Comparison of ENCODE assay signal across 24 cellular contexts in genomic region chr17:9677411-9677810, GRCh38. TPM values are rescaled to one million over a fixed set of nuclear protein-coding genes. Genes with fewer than 3 reads are reported as not detected.
DNase-seq lines count a peak whose midpoint lies in the region; ATAC-seq and TF ChIP-seq lines count a peak whose summit lies in the region.
"Had no signal": no experiment of that assay in that cellular context is flagged by ENCODE, and none has a peak within 500 bp of the region (broad histone marks: within the 10 kb centered on the region; RNA-seq: fewer than 3 reads in every experiment).

No MANE protein-coding gene starts in this region.

- H4K12ac ChIP-seq in trophoblast cell (ENCODE audit: low read depth, low read length), result peak overlapping the region; percentile 39

- ATAC-seq in PC-3, result peak; percentile 61
- ATAC-seq in GM18519 (IDR thresholded peaks at IDR 0.05; ENCODE audit: low FRiP score, unreplicated experiment), result no peak
- ATAC-seq: heart left ventricle, K562, T-cell had no signal

- no peaks in the 10 kb centered on the region for H3K9me2 ChIP-seq in PC-3 (replicated peaks; ENCODE audit: low read length)

- H2BK120ac ChIP-seq in trophoblast cell (ENCODE audit: insufficient read depth, low read length, poor library complexity), result peak overlapping the region; percentile 71

- no peaks in the 10 kb centered on the region for H4K20me1 ChIP-seq in PC-3 (ENCODE audit: low read length)

- 0 out of 2 replicates have a peak, but pooled peaks cover 7% of the 10 kb centered on the region for H3K9me3 ChIP-seq in PC-3 (ENCODE audit: low read length)
- H3K9me3 ChIP-seq in endodermal cell (ENCODE audit: control insufficient read depth, low read length), result peaks cover 20% of the 10 kb centered on the region
- H3K9me3 ChIP-seq in trophoblast cell (ENCODE audit: insufficient read depth, low read depth, low read length), result peaks cover 2% of the 10 kb centered on the region
- H3K9me3 ChIP-seq: prostate gland had no signal

- peaks cover 17% of the 10 kb centered on the region for H3K36me3 ChIP-seq in PC-3 (ENCODE audit: low read depth, low read length)
- H3K36me3 ChIP-seq in endodermal cell (ENCODE audit: control insufficient read depth, insufficient read depth, low read length), result peaks cover 25% of the 10 kb centered on the region
- peaks cover 12 to 21% of the 10 kb centered on the region in 2 experiments for H3K36me3 ChIP-seq in trophoblast cell (ENCODE audit: control insufficient read depth in 1 of 2, insufficient read depth in 2 of 2, low read length in 2 of 2)
- H3K36me3 ChIP-seq: heart left ventricle, prostate gland had no signal

- peak overlapping the region; percentile 59 for H3K18ac ChIP-seq in trophoblast cell (ENCODE audit: low read length)

- 89 to 96% methylated on average over 6 to 7 of the region's 7 CpGs for WGBS in endodermal cell (ENCODE audit: insufficient coverage in 1 of 2, insufficient read length in 1 of 2), 2 experiments
- WGBS in trophoblast cell (ENCODE audit: extremely low coverage, insufficient coverage, insufficient read length), result no CpG with 5 or more reads among the region's 7 CpGs

- peak overlapping the region; percentile 68 for H3K9ac ChIP-seq in PC-3 (ENCODE audit: low read length)
- H3K9ac ChIP-seq in endodermal cell (ENCODE audit: extremely low read depth, low read length, poor library complexity, severe bottlenecking), result no peak overlapping the region
- H3K9ac ChIP-seq in trophoblast cell (ENCODE audit: low read length), result no peak overlapping the region
- H3K9ac ChIP-seq: GM23248 had no signal

- peak overlapping the region; percentile 89 for H2BK12ac ChIP-seq in trophoblast cell (ENCODE audit: low read length)

- peaks cover 17% of the 10 kb centered on the region for H3K79me1 ChIP-seq in trophoblast cell (ENCODE audit: low read length)

- H3K27me3 Mint-ChIP-seq in endodermal cell (ENCODE audit: insufficient read depth), result no peaks in the 10 kb centered on the region
- H3K27me3 Mint-ChIP-seq: dendritic cell treated with granulocyte-macrophage colony-stimulating factor and Interleukin-4, amounts not matched to agents 40 ng/mL and 50 ng/mL, for 4 days; naive B cell had no signal

- intact Hi-C loops in PC-3 (cut with micrococcal nuclease), result loop anchor here (1.0 to 2.0 kb wide), 2 partner anchors 29 to 33 kb away; partner anchors contain the start of gene USP43

- H3K4ac ChIP-seq in trophoblast cell (ENCODE audit: low read depth, low read length), result peak overlapping the region; percentile 70

- TF ChIP-seq CTCF in PC-3 (conservative IDR thresholded peaks at IDR 0.05; ENCODE audit: low read depth, low read length) (no peak), endodermal cell (conservative IDR thresholded peaks at IDR 0.05) (no peak)

- no peaks in the 10 kb centered on the region for H3K79me2 ChIP-seq in PC-3 (ENCODE audit: low read length)
- no peaks in the 10 kb centered on the region for H3K79me2 ChIP-seq in trophoblast cell (ENCODE audit: control insufficient read depth, insufficient read depth, low read length, poor library complexity)

- peaks cover 14% of the 10 kb centered on the region for H3K9me3 Mint-ChIP-seq in endodermal cell

- POLR2A ChIA-PET in PC-3 (lab: Charles Lee; ENCODE audit: unreplicated experiment), result no interaction called here

- peaks cover 6% of the 10 kb centered on the region for H3F3A ChIP-seq in PC-3 (ENCODE audit: low read length, unreplicated experiment)

- no peaks in the 10 kb centered on the region for H3K27me3 ChIP-seq in PC-3 (ENCODE audit: low read length)
- H3K27me3 ChIP-seq in endodermal cell (ENCODE audit: control insufficient read depth, insufficient read depth, low read length, poor library complexity, severe bottlenecking), result no peaks in the 10 kb centered on the region
- no peaks in the 10 kb centered on the region for H3K27me3 ChIP-seq in trophoblast cell (ENCODE audit: insufficient read depth, low read length)
- H3K27me3 ChIP-seq: heart left ventricle had no signal

- peak overlapping the region; percentile 75 for H4K8ac ChIP-seq in trophoblast cell (ENCODE audit: low read depth, low read length)

- H4K91ac ChIP-seq in trophoblast cell (ENCODE audit: low read depth, low read length), result peak overlapping the region; percentile 88

- H3K4me3 Mint-ChIP-seq in endodermal cell, result no peak overlapping the region
- H3K4me3 Mint-ChIP-seq: activated CD8-positive, alpha-beta T cell treated with anti-CD3 and anti-CD28 coated beads for 36 hours; activated naive CD4-positive, alpha-beta T cell treated with anti-CD3 and anti-CD28 coated beads, Interleukin-2, amount 10 ng/mL, durations not matched to agents 7 days and 5 days; activated T-cell treated with anti-CD3 and anti-CD28 coated beads, Interleukin-2, amount 50 U/mL, for 4 hours; CD8-positive, alpha-beta memory T cell; dendritic cell treated with granulocyte-macrophage colony-stimulating factor and Interleukin-4, amounts not matched to agents 40 ng/mL and 50 ng/mL, for 4 days; naive B cell; T-cell had no signal

- no peaks in the 10 kb centered on the region for H3K4me1 Mint-ChIP-seq in endodermal cell
- H3K4me1 Mint-ChIP-seq: activated naive CD4-positive, alpha-beta T cell treated with anti-CD3 and anti-CD28 coated beads, Interleukin-2, amount 10 ng/mL, durations not matched to agents 7 days and 5 days; CD8-positive, alpha-beta memory T cell; naive B cell; T-cell had no signal

- no peak overlapping the region for H3K27ac Mint-ChIP-seq in endodermal cell
- H3K27ac Mint-ChIP-seq: activated CD8-positive, alpha-beta T cell treated with anti-CD3 and anti-CD28 coated beads for 36 hours; activated naive CD4-positive, alpha-beta T cell treated with anti-CD3 and anti-CD28 coated beads, Interleukin-2, amount 10 ng/mL, durations not matched to agents 7 days and 5 days; CD8-positive, alpha-beta memory T cell; dendritic cell treated with granulocyte-macrophage colony-stimulating factor and Interleukin-4, amounts not matched to agents 40 ng/mL and 50 ng/mL, for 4 days; naive B cell; T-cell had no signal

- peaks cover 19% of the 10 kb centered on the region for H3K4me1 ChIP-seq in PC-3 (ENCODE audit: insufficient read depth, low read length)
- no peaks in the 10 kb centered on the region for H3K4me1 ChIP-seq in endodermal cell (ENCODE audit: control insufficient read depth, insufficient read depth, low read length)
- peaks cover 8 to 15% of the 10 kb centered on the region in 2 experiments for H3K4me1 ChIP-seq in trophoblast cell (ENCODE audit: control insufficient read depth in 1 of 2, insufficient read depth in 2 of 2, low read length in 2 of 2)
- H3K4me1 ChIP-seq: heart left ventricle had no signal

- H2AFZ ChIP-seq in PC-3 (ENCODE audit: low read length) (0 out of 2 replicates have a peak overlapping the region, but pooled peaks have one; percentile 18), trophoblast cell (ENCODE audit: insufficient read depth, low read length, poor library complexity) (no peak overlapping the region)
- H2AFZ ChIP-seq: GM23248 had no signal

- H2BK5ac ChIP-seq in trophoblast cell (ENCODE audit: low read depth, low read length, poor library complexity), result peak overlapping the region; percentile 57

- H3K23ac ChIP-seq in trophoblast cell (ENCODE audit: low read length), result no peak overlapping the region

- H3K4me2 ChIP-seq in PC-3 (ENCODE audit: low read length), result peak overlapping the region; percentile 79
- H3K4me2 ChIP-seq in trophoblast cell (ENCODE audit: low read length), result no peak overlapping the region

- H3K14ac ChIP-seq in trophoblast cell (ENCODE audit: low read length), result peak overlapping the region; percentile 48

- CTCF ChIA-PET in PC-3 (lab: Charles Lee), result no interaction called here

- peak overlapping the region; percentile 26; the same call in 1 of the 2 replicates for H3K4me3 ChIP-seq in PC-3 (ENCODE audit: low read length)
- no peak overlapping the region for H3K4me3 ChIP-seq in endodermal cell (ENCODE audit: low read length)
- H3K4me3 ChIP-seq in trophoblast cell (ENCODE audit: low read depth, low read length), result no peak overlapping the region
- H3K4me3 ChIP-seq: GM23248, heart left ventricle, K562, prostate gland had no signal

- H3K27ac ChIP-seq in PC-3 (ENCODE audit: low read length) (peak overlapping the region; percentile 94), endodermal cell (ENCODE audit: low read depth, low read length) (no peak overlapping the region), trophoblast cell (ENCODE audit: low read depth, low read length) (peak overlapping the region; percentile 66)
- H3K27ac ChIP-seq: GM23248, heart left ventricle, prostate gland had no signal

- BruUV-seq in PC-3 (replicated peaks; lab: Mats Ljungman, UMichigan), result no TSS peak

- H3K36me3 Mint-ChIP-seq in endodermal cell (ENCODE audit: low read depth), result peaks cover 55% of the 10 kb centered on the region
- H3K36me3 Mint-ChIP-seq: activated naive CD4-positive, alpha-beta T cell treated with anti-CD3 and anti-CD28 coated beads, Interleukin-2, amount 10 ng/mL, durations not matched to agents 7 days and 5 days; naive B cell had no signal

- DNase-seq in activated CD8-positive, alpha-beta memory T cell treated with anti-CD3 and anti-CD28 coated beads, Interleukin-2, amount 50 U/mL, for 48 hours, result peak; percentile 37
- DNase-seq in activated CD8-positive, alpha-beta memory T cell treated with anti-CD3 and anti-CD28 coated beads for 24 hours, result no peak
- peak; percentile 45 for DNase-seq in PC-3
- peak; percentile 53 for DNase-seq in endodermal cell
- DNase-seq in trophoblast cell, result peak; percentile 91 to 94
- no peak for DNase-seq in NK-92 (lab: John Stamatoyannopoulos, UW; ENCODE audit: unreplicated experiment)
- no peak for DNase-seq in NCI-H446 treated with DMSO at 0.1 percent for 48 hours (lab: John Stamatoyannopoulos, UW)
- DNase-seq: activated naive CD4-positive, alpha-beta T cell treated with anti-CD3 and anti-CD28 coated beads, Interleukin-2, amount 10 ng/mL, durations not matched to agents 7 days and 5 days; activated T-cell treated with anti-CD3 and anti-CD28 coated beads, Interleukin-2, amount 50 U/mL, for 4 hours; CD8-positive, alpha-beta memory T cell; heart left ventricle; left colon; naive B cell; NCI-H187 treated with DMSO at 0.1 percent for 48 hours; NCI-H748 treated with DMSO at 0.1 percent for 48 hours; SIG-M5; T-cell had no signal

- peak overlapping the region; percentile 80 for H2AK5ac ChIP-seq in trophoblast cell (ENCODE audit: low read length)

RNA-seq across cellular contexts. Expression of gene USP43, which starts 32.1 kb away (rescaled TPM):
- total RNA-seq in PC-3 (2014; rRNA removed) (8.1 and 10.0 TPM in 2 replicates), endodermal cell (10 to 100 TPM in 1 of 2 donors, 1 to 10 TPM in 1; 8.6 to 12.6 TPM)
- 1.8 TPM for polyA plus RNA-seq in endodermal cell (2013, experiment 1 of 2)
- 1.9 TPM for polyA plus RNA-seq in endodermal cell (2013, experiment 2 of 2)
- polyA plus RNA-seq in trophoblast cell (2013), result 9.7 and 10.0 TPM in 2 replicates
- total RNA-seq: cardiac septum, GM23248 had no signal

Comparison
In these comparisons a context has a peak if more than half of its experiments do, and no peak if none do; other contexts are left out.
1. DNase-seq: peak in activated CD8-positive, alpha-beta memory T cell treated with anti-CD3 and anti-CD28 coated beads, Interleukin-2, amount 50 U/mL, for 48 hours (single experiment), PC-3 (single experiment), endodermal cell (single experiment) and trophoblast cell (2 of 2); none in activated CD8-positive, alpha-beta memory T cell treated with anti-CD3 and anti-CD28 coated beads for 24 hours (single experiment), NK-92 (single experiment) and NCI-H446 treated with DMSO at 0.1 percent for 48 hours (single experiment).